8 cellular contexts compared by ENCODE assay signal in the genomic region with DNA sequence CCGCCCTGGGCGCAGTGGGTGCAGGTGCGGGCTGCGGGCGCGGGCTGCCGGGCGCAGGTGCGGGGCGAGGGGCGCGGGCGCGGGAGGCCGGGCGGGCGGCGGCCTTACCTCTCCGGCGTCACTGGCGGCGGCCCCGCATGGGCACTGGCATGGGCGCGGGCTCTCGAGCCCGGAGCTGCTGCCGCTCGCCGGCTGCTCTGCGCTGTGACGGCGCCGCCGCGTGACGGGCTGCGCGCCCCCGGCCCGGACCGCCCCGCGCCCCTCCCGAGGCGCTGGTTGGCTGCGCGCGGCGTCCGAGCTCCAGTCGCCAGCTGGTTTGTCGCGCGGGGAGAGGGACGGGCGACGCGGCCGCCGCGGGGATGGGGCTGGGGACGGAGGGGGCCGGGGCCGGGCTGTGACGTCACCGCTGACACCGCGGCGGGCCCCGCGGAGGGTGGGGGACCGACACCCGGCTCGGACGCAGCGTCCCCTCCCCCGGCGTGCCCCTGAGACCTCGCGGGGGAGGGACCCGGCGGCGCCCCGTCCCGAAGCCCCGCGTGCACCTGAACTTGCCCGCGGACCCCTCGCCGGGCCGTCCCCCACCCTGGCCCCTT. TPM values are rescaled to one million over a fixed set of nuclear protein-coding genes. Genes with fewer than 3 reads are reported as not detected.
DNase-seq lines count a peak whose midpoint lies in the region; FAIRE-seq and TF ChIP-seq lines count a peak whose summit lies in the region.

A gene with protein sequence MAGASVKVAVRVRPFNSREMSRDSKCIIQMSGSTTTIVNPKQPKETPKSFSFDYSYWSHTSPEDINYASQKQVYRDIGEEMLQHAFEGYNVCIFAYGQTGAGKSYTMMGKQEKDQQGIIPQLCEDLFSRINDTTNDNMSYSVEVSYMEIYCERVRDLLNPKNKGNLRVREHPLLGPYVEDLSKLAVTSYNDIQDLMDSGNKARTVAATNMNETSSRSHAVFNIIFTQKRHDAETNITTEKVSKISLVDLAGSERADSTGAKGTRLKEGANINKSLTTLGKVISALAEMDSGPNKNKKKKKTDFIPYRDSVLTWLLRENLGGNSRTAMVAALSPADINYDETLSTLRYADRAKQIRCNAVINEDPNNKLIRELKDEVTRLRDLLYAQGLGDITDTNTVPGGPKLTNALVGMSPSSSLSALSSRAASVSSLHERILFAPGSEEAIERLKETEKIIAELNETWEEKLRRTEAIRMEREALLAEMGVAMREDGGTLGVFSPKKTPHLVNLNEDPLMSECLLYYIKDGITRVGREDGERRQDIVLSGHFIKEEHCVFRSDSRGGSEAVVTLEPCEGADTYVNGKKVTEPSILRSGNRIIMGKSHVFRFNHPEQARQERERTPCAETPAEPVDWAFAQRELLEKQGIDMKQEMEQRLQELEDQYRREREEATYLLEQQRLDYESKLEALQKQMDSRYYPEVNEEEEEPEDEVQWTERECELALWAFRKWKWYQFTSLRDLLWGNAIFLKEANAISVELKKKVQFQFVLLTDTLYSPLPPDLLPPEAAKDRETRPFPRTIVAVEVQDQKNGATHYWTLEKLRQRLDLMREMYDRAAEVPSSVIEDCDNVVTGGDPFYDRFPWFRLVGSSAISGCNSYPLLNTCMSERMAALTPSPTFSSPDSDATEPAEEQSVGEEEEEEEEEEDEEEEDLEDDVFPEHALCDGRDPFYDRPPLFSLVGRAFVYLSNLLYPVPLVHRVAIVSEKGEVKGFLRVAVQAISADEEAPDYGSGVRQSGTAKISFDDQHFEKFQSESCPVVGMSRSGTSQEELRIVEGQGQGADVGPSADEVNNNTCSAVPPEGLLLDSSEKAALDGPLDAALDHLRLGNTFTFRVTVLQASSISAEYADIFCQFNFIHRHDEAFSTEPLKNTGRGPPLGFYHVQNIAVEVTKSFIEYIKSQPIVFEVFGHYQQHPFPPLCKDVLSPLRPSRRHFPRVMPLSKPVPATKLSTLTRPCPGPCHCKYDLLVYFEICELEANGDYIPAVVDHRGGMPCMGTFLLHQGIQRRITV (N-terminal part only) (minus strand): TSS at position 206 of the 593 bp plus-strand sequence. CDS start 22,467 bp downstream, outside the sequence.

- no peaks in the 10 kb centered on the region for H3K36me3 Mint-ChIP-seq in astrocyte (ENCODE audit: low read depth, unreplicated experiment)

- DNase-seq in DMS153 (lab: John Stamatoyannopoulos, UW) = peak; percentile 84
- peak; percentile 92 for DNase-seq in NCI-H2107 (lab: John Stamatoyannopoulos, UW)
- no peak for DNase-seq in astrocyte (ENCODE audit: low read depth)
- peak; percentile 88 for DNase-seq in middle frontal gyrus (ENCODE audit: extremely low spot score, low spot score)
- no peak for DNase-seq in GM12892 (ENCODE audit: insufficient read length)
- no peak for DNase-seq in kidney
- DNase-seq in GDM1 (lab: John Stamatoyannopoulos, UW) = no peak
- DNase-seq in GF-D8 (lab: John Stamatoyannopoulos, UW) = no peak

- no peak for FAIRE-seq in astrocyte (lab: Jason Lieb, UNC)
- no peak for FAIRE-seq in GM12892 (lab: Jason Lieb, UNC)
- no peak for FAIRE-seq in kidney (lab: Jason Lieb, UNC)

- no peak within 1 kb of the TSS for H2AFZ ChIP-seq in astrocyte (ENCODE audit: low read depth, low read length)

- H3K9me3 Mint-ChIP-seq in astrocyte (ENCODE audit: unreplicated experiment) = peaks cover 7% of the 10 kb centered on the region

- peaks cover 5% of the 10 kb centered on the region for H3K9me3 ChIP-seq in astrocyte (ENCODE audit: insufficient read depth, low read depth, low read length)
- peaks cover 0 to 10% of the 10 kb centered on the region in 2 donors for H3K9me3 ChIP-seq in kidney (ENCODE audit: control insufficient read depth in 1 of 2, low read length in 2 of 2)

- H3K4me3 ChIP-seq in astrocyte (ENCODE audit: insufficient read depth, low read depth, low read length) (no peak within 1 kb of the TSS), kidney (ENCODE audit: low read length in 2 of 2) (no peak within 1 kb of the TSS)

- no peaks in the 10 kb centered on the region for H3K4me1 Mint-ChIP-seq in astrocyte (ENCODE audit: low read depth, unreplicated experiment)

- H3K27ac ChIP-seq in astrocyte (ENCODE audit: low read depth, low read length) = no peak within 1 kb of the TSS
- no peak within 1 kb of the TSS for H3K27ac ChIP-seq in kidney (ENCODE audit: low read depth in 2 of 2, low read length in 2 of 2)

- no peaks in the 10 kb centered on the region for H4K20me1 ChIP-seq in astrocyte (ENCODE audit: insufficient read depth, low read length)

- H3K4me3 Mint-ChIP-seq in astrocyte (ENCODE audit: unreplicated experiment) = peak within 1 kb of the TSS; percentile 72

- H3K36me3 ChIP-seq in astrocyte (ENCODE audit: insufficient read depth, low read length) = no peaks in the 10 kb centered on the region
- no peaks in the 10 kb centered on the region for H3K36me3 ChIP-seq in kidney (ENCODE audit: control insufficient read depth in 1 of 2, insufficient read depth in 2 of 2, low read length in 2 of 2)

- TF ChIP-seq CTCF in astrocyte (IDR thresholded peaks at IDR 0.05; ENCODE audit: insufficient read depth, low read depth, low read length) = no peak
- no peak for TF ChIP-seq CTCF in kidney (IDR thresholded peaks at IDR 0.05; ENCODE audit: borderline replicate concordance, extremely low read depth, insufficient read depth)

- TF ChIP-seq POLR2A in GM12892 (IDR thresholded peaks at IDR 0.05; ENCODE audit: low read depth, low read length) = no peak

- H3K4me1 ChIP-seq in astrocyte (ENCODE audit: insufficient read depth, low read length) (no peaks in the 10 kb centered on the region), kidney (ENCODE audit: control insufficient read depth in 1 of 2, insufficient read depth in 1 of 2, low read depth in 1 of 2, low read length in 2 of 2) (no peaks in the 10 kb centered on the region)

- peaks cover 43% of the 10 kb centered on the region for H3K27me3 ChIP-seq in astrocyte (ENCODE audit: insufficient read depth, low read length)

- H3K27me3 Mint-ChIP-seq in astrocyte (ENCODE audit: low read depth, unreplicated experiment) = peaks cover 45% of the 10 kb centered on the region

- no peaks in the 10 kb centered on the region for H3K79me2 ChIP-seq in astrocyte (ENCODE audit: insufficient read depth, low read length)

- H3K27ac Mint-ChIP-seq in astrocyte (ENCODE audit: unreplicated experiment) = no peak within 1 kb of the TSS

- H3K4me2 ChIP-seq in astrocyte (ENCODE audit: low read length) = peak within 1 kb of the TSS; percentile 19

- H3K9ac ChIP-seq in astrocyte (ENCODE audit: low read length) (no peak within 1 kb of the TSS), kidney (ENCODE audit: low read length in 2 of 2) (no peak within 1 kb of the TSS)

- intact Hi-C loops in kidney (cut with DNase I) = no loop called here

RNA-seq across cellular contexts. Expression of the gene that starts here (rescaled TPM):
- total RNA-seq in astrocyte (20.3 and 51.2 TPM in 2 replicates), kidney (0.54 TPM)
- polyA plus RNA-seq in GM12892 (2012; ENCODE audit: missing spikeins) = 0.08 TPM
- polyA plus RNA-seq in kidney (ENCODE audit: insufficient read depth, low read depth, low replicate concordance) = 0.58 TPM

Comparison
In these comparisons a context has a peak if more than half of its experiments do, and no peak if none do; other contexts are left out.
1. RNA of the gene that starts here (total RNA-seq): 20.3 to 51.2 TPM in astrocyte; 0.54 TPM in kidney (single experiment); every median in the first group is over 10 times any median in the second.
2. DNase-seq: peak in DMS153 (single experiment), NCI-H2107 (single experiment) and middle frontal gyrus (single experiment); none in astrocyte (single experiment), GM12892 (single experiment), kidney (single experiment), GDM1 (single experiment) and GF-D8 (single experiment).